ENCODE assay signal across 1 cellular context in the genomic region with DNA sequence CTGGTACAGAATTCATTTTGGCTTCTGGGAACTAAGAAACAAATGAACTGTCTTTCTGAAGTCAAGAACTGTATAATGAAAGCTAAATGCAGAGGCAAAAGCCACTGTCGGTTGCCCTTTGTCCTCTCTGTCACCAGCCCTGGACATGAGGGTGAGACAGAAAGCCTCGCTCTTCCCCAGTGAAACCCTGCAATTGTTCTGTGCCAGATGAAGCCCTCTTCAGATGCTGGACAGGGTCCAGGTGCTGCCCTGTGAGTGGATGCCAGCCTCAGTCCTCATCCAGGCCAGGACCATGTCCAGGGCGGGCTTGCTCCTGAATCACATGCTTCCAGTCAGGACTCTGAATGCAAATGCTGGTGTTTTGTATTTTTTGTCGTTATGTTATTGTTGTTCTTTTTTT.
TF ChIP-seq lines count a peak whose summit lies in the region.

No MANE protein-coding gene starts in this region.

TF ChIP-seq in IMR-90, 13 proteins besides CTCF, POLR2A, EP300 and RAD21:
- TF ChIP-seq CHD1 (IDR thresholded peaks at IDR 0.05; ENCODE audit: low read depth, low read length), result no peak
- no peak for TF ChIP-seq FOS (IDR thresholded peaks at IDR 0.05; ENCODE audit: low read depth, low read length)
- TF ChIP-seq MXI1 (IDR thresholded peaks at IDR 0.05; ENCODE audit: borderline replicate concordance, low read depth, low read length), result no peak
- no peak for TF ChIP-seq RCOR1 (IDR thresholded peaks at IDR 0.05; ENCODE audit: insufficient replicate concordance, low read length)
- TF ChIP-seq NFE2L2 (IDR thresholded peaks at IDR 0.05; ENCODE audit: low read depth, low read length), result no peak
- TF ChIP-seq, protein P1, sequence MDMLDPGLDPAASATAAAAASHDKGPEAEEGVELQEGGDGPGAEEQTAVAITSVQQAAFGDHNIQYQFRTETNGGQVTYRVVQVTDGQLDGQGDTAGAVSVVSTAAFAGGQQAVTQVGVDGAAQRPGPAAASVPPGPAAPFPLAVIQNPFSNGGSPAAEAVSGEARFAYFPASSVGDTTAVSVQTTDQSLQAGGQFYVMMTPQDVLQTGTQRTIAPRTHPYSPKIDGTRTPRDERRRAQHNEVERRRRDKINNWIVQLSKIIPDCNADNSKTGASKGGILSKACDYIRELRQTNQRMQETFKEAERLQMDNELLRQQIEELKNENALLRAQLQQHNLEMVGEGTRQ (IDR thresholded peaks at IDR 0.05; ENCODE audit: low read depth, low read length), result no peak
- TF ChIP-seq MAZ (IDR thresholded peaks at IDR 0.05; ENCODE audit: borderline replicate concordance, low read depth, low read length), result no peak
- no peak for TF ChIP-seq ELK1 (IDR thresholded peaks at IDR 0.05; ENCODE audit: borderline replicate concordance, low read depth, low read length)
- TF ChIP-seq SMC3 (IDR thresholded peaks at IDR 0.05; ENCODE audit: low read depth, low read length), result no peak
- TF ChIP-seq RFX5 (IDR thresholded peaks at IDR 0.05; ENCODE audit: low read depth, low read length), result no peak
